ENCODE assay signal across 19 cellular contexts in the genomic region with DNA sequence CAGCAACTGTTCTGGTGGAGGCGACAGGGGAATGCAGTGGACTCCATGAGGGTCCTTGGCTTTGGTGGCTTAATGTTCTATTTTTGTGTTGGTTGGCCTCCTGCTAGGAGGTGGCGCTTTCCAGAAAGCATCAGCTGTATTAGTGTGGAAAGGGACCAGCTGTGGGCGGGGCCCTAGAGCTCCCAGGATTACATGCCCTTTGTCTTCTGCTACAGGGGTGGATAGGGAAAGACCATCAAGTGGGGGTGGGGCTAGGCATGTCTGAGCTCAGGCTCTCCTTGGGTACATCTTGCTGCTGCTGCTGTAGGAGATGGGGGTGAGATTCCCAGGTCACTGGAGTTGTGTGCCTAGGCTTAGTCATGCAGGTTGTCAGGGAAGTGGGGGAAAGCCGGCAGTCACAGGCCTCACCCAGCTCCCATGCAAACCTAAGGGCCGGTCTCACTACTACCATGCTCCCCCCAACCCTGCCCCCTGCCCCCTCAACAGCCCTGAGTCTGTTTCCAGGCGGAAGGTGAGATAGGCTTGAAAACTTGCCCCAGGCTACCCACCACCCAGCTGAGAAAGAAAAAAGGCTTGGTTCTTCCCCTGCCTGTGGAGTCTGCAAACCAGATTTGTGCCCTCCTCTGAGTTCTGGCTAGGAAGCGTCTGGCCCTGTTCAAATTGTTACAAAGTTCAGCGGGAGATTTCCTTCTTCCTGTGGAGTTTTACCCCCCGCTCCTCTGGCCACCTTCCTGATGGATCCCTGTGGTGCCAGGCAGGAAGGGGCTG.
DNase-seq lines count a peak whose midpoint lies in the region; ATAC-seq, FAIRE-seq and TF ChIP-seq lines count a peak whose summit lies in the region.
"Had no signal": no experiment of that assay in that cellular context is flagged by ENCODE, and none has a peak within 500 bp of the region (broad histone marks: within the 10 kb centered on the region; RNA-seq: fewer than 3 reads in every experiment).

No MANE protein-coding gene starts in this region.

- no peak for TF ChIP-seq CTCF in IMR-90 (conservative IDR thresholded peaks at IDR 0.05; ENCODE audit: low read depth, low read length)

- no peak for DNase-seq in IMR-90
- DNase-seq in islet precursor cell, result peak; percentile 82
- DNase-seq in myocyte (ENCODE audit: low read depth), result peak; percentile 3
- no peak for DNase-seq in frontal cortex (ENCODE audit: low spot score in 2 of 2)
- DNase-seq in NCI-H146 (lab: John Stamatoyannopoulos, UW), result no peak
- DNase-seq in middle frontal gyrus (ENCODE audit: extremely low spot score, low spot score), result no peak
- DNase-seq: AML-193; Caco-2; CD4-positive, alpha-beta T cell; DMS79 treated with DMSO at 0.1 percent for 48 hours; GOT3; H7; HFFc6 had no signal

- no peak for ATAC-seq in IMR-90 (ENCODE audit: low read depth)
- ATAC-seq: GM12878, HCT116, HepG2 had no signal

- H2BK120ac ChIP-seq in IMR-90 (ENCODE audit: low read depth, low read length), result no peak overlapping the region

- no peak overlapping the region for H3K23ac ChIP-seq in IMR-90 (ENCODE audit: low read depth, low read length)

- H3K4me3 ChIP-seq in IMR-90 (ENCODE audit: insufficient read depth, low read depth, low read length), result no peak overlapping the region
- H3K4me3 ChIP-seq: GM12878 had no signal

- dilution Hi-C loops in IMR-90 (cut with HindIII; ENCODE audit: low sequenced_read_pairs, unreplicated experiment), result no loop called here

- 90% methylated on average over 4 of the region's 9 CpGs; no CpG with 5 or more reads in 1 of the 2 experiments for WGBS in IMR-90 (ENCODE audit: extremely low coverage in 2 of 2, insufficient read length in 1 of 2), 2 experiments

- H3K27ac ChIP-seq in IMR-90 (ENCODE audit: insufficient read depth, low read length), result no peak overlapping the region
- H3K27ac ChIP-seq: C4-2B had no signal

- H2BK15ac ChIP-seq in IMR-90 (ENCODE audit: low read depth, low read length), result no peak overlapping the region

- no peak overlapping the region for H4K91ac ChIP-seq in IMR-90 (ENCODE audit: insufficient read depth, low read depth, low read length)

- peaks cover 3% of the 10 kb centered on the region; the same call in 1 of the 2 replicates for H3K36me3 ChIP-seq in IMR-90 (ENCODE audit: control insufficient read depth, insufficient read depth, low read length)

- no peaks in the 10 kb centered on the region for H4K20me1 ChIP-seq in IMR-90 (ENCODE audit: insufficient read depth, low read length)

- H2AK5ac ChIP-seq in IMR-90 (ENCODE audit: low read depth, low read length), result no peak overlapping the region

- no peak overlapping the region for H2AFZ ChIP-seq in IMR-90 (replicated peaks; ENCODE audit: low read length, poor library complexity)

- no peak overlapping the region for H4K8ac ChIP-seq in IMR-90 (ENCODE audit: low read depth in 2 of 2, low read length in 2 of 2)

- in situ Hi-C loops in IMR-90 (cut with MboI; ENCODE audit: low sequenced_read_pairs), result no loop called here

- H2BK5ac ChIP-seq in IMR-90 (ENCODE audit: low read depth, low read length, poor library complexity, severe bottlenecking), result no peak overlapping the region

- no peak overlapping the region for H3K4ac ChIP-seq in IMR-90 (ENCODE audit: low read depth, low read length)

- H2BK20ac ChIP-seq in IMR-90 (ENCODE audit: low read depth, low read length), result no peak overlapping the region

- no peaks in the 10 kb centered on the region for H3K27me3 ChIP-seq in IMR-90 (ENCODE audit: control insufficient read depth, insufficient read depth, low read length)

- H3K56ac ChIP-seq in IMR-90 (ENCODE audit: extremely low read depth, insufficient read depth, low read length), result no peak overlapping the region

- TF ChIP-seq RAD21 in IMR-90 (IDR thresholded peaks at IDR 0.05; ENCODE audit: low read length), result no peak

- no peak for FAIRE-seq in frontal cortex (lab: Jason Lieb, UNC)
- FAIRE-seq: A204.1, GM12878, HepG2, HTR-8/SVneo had no signal

- H3K9me3 ChIP-seq in IMR-90 (ENCODE audit: control insufficient read depth, insufficient read depth, low read length), result no peaks in the 10 kb centered on the region

- no TSS peak for BruUV-seq in IMR-90 (replicated peaks; lab: Mats Ljungman, UMichigan)

- no peak overlapping the region for H3K18ac ChIP-seq in IMR-90 (ENCODE audit: low read depth, low read length)

- POLR2A ChIA-PET in IMR-90 (lab: Charles Lee; ENCODE audit: unreplicated experiment), result no interaction called here

- CTCF ChIA-PET in IMR-90 (lab: Yijun Ruan, JAX), result interaction anchor here (0.5 kb wide), 1 partner anchor 168 kb away, joined by 6 read pairs; no protein-coding TSS in a partner anchor

- intact Hi-C loops in IMR-90 (cut with micrococcal nuclease), result no loop called here

- peaks cover 6% of the 10 kb centered on the region; the same call in 1 of the 2 replicates for H3K4me1 ChIP-seq in IMR-90 (ENCODE audit: control insufficient read depth, insufficient read depth, low read length)
- H3K4me1 ChIP-seq: Caco-2 had no signal

- H4K5ac ChIP-seq in IMR-90 (ENCODE audit: low read depth, low read length), result no peak overlapping the region

- peak overlapping the region; percentile 42 for H2AK9ac ChIP-seq in IMR-90 (replicated peaks; ENCODE audit: low read depth, low read length, poor library complexity)

- TF ChIP-seq POLR2A in IMR-90 (IDR thresholded peaks at IDR 0.05; ENCODE audit: low read depth, low read length), result no peak

- H3K14ac ChIP-seq in IMR-90 (replicated peaks; ENCODE audit: low read depth, low read length), result no peak overlapping the region

- H3K9me1 ChIP-seq in IMR-90 (ENCODE audit: insufficient read depth, low read length), result peaks cover 3% of the 10 kb centered on the region; the same call in 1 of the 2 replicates

- peaks cover 0 to 20% of the 10 kb centered on the region in 2 experiments; a peak in 1 of 4 replicates for H3K79me1 ChIP-seq in IMR-90 (ENCODE audit: low read depth in 1 of 2, low read length in 2 of 2)

- H3K4me2 ChIP-seq in IMR-90 (ENCODE audit: low read depth, low read length), result no peak overlapping the region

- H3K9ac ChIP-seq in IMR-90 (ENCODE audit: low read depth, low read length), result no peak overlapping the region

TF ChIP-seq in IMR-90, 13 proteins besides CTCF, POLR2A, EP300 and RAD21:
- TF ChIP-seq MAFK (IDR thresholded peaks at IDR 0.05; ENCODE audit: low read depth, low read length) (no peak), ELK1 (IDR thresholded peaks at IDR 0.05; ENCODE audit: borderline replicate concordance, low read depth, low read length) (no peak), CEBPB (IDR thresholded peaks at IDR 0.05; ENCODE audit: low read depth, low read length) (no peak), FOS (IDR thresholded peaks at IDR 0.05; ENCODE audit: low read depth, low read length) (no peak), SMC3 (IDR thresholded peaks at IDR 0.05; ENCODE audit: low read depth, low read length) (no peak), RCOR1 (IDR thresholded peaks at IDR 0.05; ENCODE audit: insufficient replicate concordance, low read length) (no peak)
TF ChIP-seq in IMR-90: peak in this region for 0.

Comparison
In these comparisons a context has a peak if more than half of its experiments do, and no peak if none do; other contexts are left out.
1. DNase-seq: peak in islet precursor cell (single experiment) and myocyte (single experiment); none in IMR-90 (single experiment), frontal cortex (0 of 2), NCI-H146 (single experiment) and middle frontal gyrus (single experiment).